In genomic region chr16:3059041-3059722, GRCh38 we compare ENCODE assay signal across 1 cellular context.
TF ChIP-seq lines count a peak whose summit lies in the region.

No MANE protein-coding gene starts in this region.

TF ChIP-seq in endothelial cell of umbilical vein, 7 proteins besides CTCF, POLR2A, EP300 and RAD21 (continued from another document):
- no peak for TF ChIP-seq MAX (IDR thresholded peaks at IDR 0.05; ENCODE audit: insufficient read depth, insufficient read length)
- TF ChIP-seq JUN (IDR thresholded peaks at IDR 0.05; ENCODE audit: borderline replicate concordance, insufficient read depth, insufficient read length, low read depth) = no peak
